ENCODE assay signal across 10 cellular contexts in the genomic region with DNA sequence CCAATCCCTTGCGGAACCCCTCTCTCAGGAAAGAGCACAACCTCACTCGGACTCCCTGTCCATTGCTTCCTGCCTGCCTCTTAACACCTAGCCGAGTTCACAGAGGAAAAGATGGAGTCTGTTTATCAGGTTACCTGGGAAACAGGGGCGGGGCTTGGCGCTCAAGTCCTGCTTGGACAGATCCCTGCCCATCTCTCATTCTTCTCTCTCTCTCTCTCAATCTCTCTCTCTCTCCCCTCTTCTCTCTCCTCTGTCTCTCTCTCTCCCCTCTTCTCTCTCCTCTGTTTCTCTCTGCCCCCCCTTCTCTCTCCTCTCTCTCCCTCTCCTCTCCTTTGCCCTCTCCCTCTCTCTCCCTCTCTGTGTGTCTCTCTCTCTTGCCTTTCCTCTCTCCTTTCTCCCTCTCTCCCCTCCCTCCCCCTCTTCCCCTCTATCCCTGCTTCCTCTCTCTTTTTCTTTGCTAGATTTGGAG. TPM values are rescaled to one million over a fixed set of nuclear protein-coding genes. Genes with fewer than 3 reads are reported as not detected.
A peak's percentile ranks its signal among the peaks of the same experiment; 100 is the strongest.
DNase-seq lines count a peak whose midpoint lies in the region; ATAC-seq and TF ChIP-seq lines count a peak whose summit lies in the region.
"Had no signal": no experiment of that assay in that cellular context is flagged by ENCODE, and none has a peak within 500 bp of the region (broad histone marks: within the 10 kb centered on the region; RNA-seq: fewer than 3 reads in every experiment).

A gene with protein sequence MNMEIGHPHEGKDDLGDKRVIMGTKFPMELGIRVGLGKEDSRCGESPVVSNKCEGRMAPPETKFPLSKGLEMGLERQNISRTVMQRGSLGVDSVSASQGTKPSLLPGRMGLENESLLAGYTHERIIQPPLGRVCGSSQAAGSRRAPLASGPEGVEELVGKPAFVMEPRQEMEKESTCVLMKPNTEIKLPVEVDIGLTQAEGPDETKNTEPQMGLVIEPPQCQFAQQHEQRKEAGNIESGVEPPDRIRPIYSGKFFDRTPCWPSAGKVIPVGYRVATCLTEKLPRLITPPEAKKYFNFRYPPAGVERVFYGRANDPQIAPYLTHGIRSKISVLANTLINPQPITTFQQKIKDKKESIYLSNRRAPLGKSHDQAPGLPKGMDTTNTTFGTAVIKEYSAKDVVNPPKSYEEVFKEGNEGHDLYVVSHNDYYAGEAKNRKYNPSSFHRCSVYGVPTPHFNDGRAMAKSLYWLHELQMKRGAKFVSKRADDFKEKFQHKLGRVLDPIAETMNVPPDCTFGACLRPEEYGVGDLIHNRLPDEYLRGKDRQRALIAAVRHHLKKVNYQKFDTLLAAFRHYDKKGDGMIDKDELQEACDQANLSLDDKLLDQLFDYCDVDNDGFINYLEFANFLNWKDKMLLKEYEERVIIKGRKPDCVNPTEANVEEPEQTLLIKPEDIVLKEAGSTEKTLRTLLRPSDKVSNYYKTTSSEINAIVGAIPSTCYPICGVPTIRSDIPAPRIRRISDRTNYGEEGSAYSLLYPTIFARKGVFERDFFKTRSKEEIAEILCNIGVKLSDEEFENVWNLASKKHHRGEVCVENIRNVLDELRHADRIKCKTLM (minus strand): TSS at position 120 of the 469 bp plus-strand sequence. CDS start 199 bp downstream, outside the sequence.

- H3K9me3 Mint-ChIP-seq in endothelial cell (ENCODE audit: unreplicated experiment) = no peaks in the 10 kb centered on the region

- H3K36me3 Mint-ChIP-seq in endothelial cell (ENCODE audit: low read depth, unreplicated experiment) = peaks cover 4% of the 10 kb centered on the region
- H3K36me3 Mint-ChIP-seq: CD4-positive, CD25-positive, alpha-beta regulatory T cell had no signal

- peak; percentile 41 for DNase-seq in activated CD4-positive, alpha-beta T cell treated with anti-CD3 and anti-CD28 coated beads for 48 hours
- DNase-seq in activated CD4-positive, alpha-beta T cell treated with anti-CD3 and anti-CD28 coated beads for 4 hours = no peak
- DNase-seq in NCI-H82 (lab: John Stamatoyannopoulos, UW) (peak; percentile 73), endothelial cell (ENCODE audit: low spot score) (peak; percentile 62)
- peak; percentile 37 for DNase-seq in stimulated activated CD8-positive, alpha-beta memory T cell treated with anti-CD3 and anti-CD28 coated beads, Interleukin-4, amount 100 ng/mL, for 48 hours
- DNase-seq in activated T-cell treated with anti-CD3 and anti-CD28 coated beads, Interleukin-2, amount 50 U/mL, for 1 hour = no peak
- DNase-seq: activated CD8-positive, alpha-beta memory T cell treated with anti-CD3 and anti-CD28 coated beads, Interleukin-2, amount 50 U/mL, for 4 hours had no signal

- H3K4me3 Mint-ChIP-seq in endothelial cell (ENCODE audit: unreplicated experiment) = peak within 1 kb of the TSS; percentile 73
- H3K4me3 Mint-ChIP-seq: CD4-positive, CD25-positive, alpha-beta regulatory T cell had no signal

- H3K4me1 Mint-ChIP-seq in endothelial cell (ENCODE audit: unreplicated experiment) = peaks cover 12% of the 10 kb centered on the region

- ATAC-seq in esophagus mucosa (no peak), HG02610 (IDR thresholded peaks at IDR 0.05; ENCODE audit: unreplicated experiment) (no peak)

- TF ChIP-seq CTCF in endothelial cell (IDR thresholded peaks at IDR 0.05; ENCODE audit: unreplicated experiment) = no peak

- H3K27me3 Mint-ChIP-seq in endothelial cell (ENCODE audit: unreplicated experiment) = peaks cover 10% of the 10 kb centered on the region
- H3K27me3 Mint-ChIP-seq: CD4-positive, CD25-positive, alpha-beta regulatory T cell had no signal

- H3K27ac Mint-ChIP-seq in endothelial cell (ENCODE audit: unreplicated experiment) = peak within 1 kb of the TSS; percentile 95

RNA-seq across cellular contexts. Expression of the gene that starts here (rescaled TPM):
- 1.6 TPM for total RNA-seq in endothelial cell (ENCODE audit: unreplicated experiment)
- total RNA-seq in esophagus mucosa = not detected

Comparison
In these comparisons a context has a peak if more than half of its experiments do, and no peak if none do; other contexts are left out.
1. DNase-seq: peak in activated CD4-positive, alpha-beta T cell treated with anti-CD3 and anti-CD28 coated beads for 48 hours (single experiment), NCI-H82 (single experiment), endothelial cell (single experiment) and stimulated activated CD8-positive, alpha-beta memory T cell treated with anti-CD3 and anti-CD28 coated beads, Interleukin-4, amount 100 ng/mL, for 48 hours (single experiment); none in activated CD4-positive, alpha-beta T cell treated with anti-CD3 and anti-CD28 coated beads for 4 hours (0 of 2) and activated T-cell treated with anti-CD3 and anti-CD28 coated beads, Interleukin-2, amount 50 U/mL, for 1 hour (single experiment).